ENCODE assay signal across 17 cellular contexts in the genomic region with DNA sequence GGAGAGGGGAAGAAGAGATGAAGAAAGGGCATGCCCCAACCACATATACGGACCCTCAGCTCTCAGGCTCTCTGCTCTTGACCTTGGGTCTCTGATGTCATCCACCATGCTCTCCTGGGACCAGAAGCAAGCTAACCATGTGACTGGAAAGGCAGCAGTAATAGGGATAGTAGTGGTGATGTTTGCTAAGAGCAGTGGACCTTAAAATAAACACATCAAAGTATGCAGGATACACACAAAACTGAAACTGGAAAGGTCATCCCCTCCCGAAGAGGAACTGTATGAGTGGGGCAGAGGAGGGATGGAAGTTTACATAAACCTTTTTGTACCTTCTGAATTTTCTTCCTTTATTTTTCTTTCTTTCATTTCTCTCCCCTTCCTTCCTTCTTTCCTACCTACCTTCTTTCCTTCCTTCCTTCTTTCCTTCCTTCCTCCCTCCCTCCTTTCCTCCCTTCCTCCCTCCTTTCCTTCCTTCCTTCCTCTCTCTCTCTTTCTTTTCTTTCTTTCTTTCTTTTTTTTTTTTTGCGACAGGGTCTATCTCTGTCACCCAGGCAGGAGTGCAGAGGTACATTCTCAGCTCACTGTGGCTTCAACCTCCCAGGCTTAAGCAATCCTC. TPM values are rescaled to one million over a fixed set of nuclear protein-coding genes. Genes with fewer than 3 reads are reported as not detected.
DNase-seq lines count a peak whose midpoint lies in the region; FAIRE-seq and TF ChIP-seq lines count a peak whose summit lies in the region.
"Had no signal": no experiment of that assay in that cellular context is flagged by ENCODE, and none has a peak within 500 bp of the region (broad histone marks: within the 10 kb centered on the region; RNA-seq: fewer than 3 reads in every experiment).

No MANE protein-coding gene starts in this region.

- WGBS in liver = 36% methylated on average over 3 of the region's 3 CpGs

- peak; percentile 31 to 38 for TF ChIP-seq RAD21 in liver (IDR thresholded peaks at IDR 0.05)

- in situ Hi-C loops in GM13977 (cut with MboI; ENCODE audit: low pct_unique_long_range_greater_than_20kb, low sequenced_read_pairs, unreplicated experiment) = no loop called here

- peak; percentile 26 for DNase-seq in LNCaP clone FGC (ENCODE audit: low read depth)
- peak; percentile 54 for DNase-seq in SHP77 treated with DMSO at 0.1 percent for 48 hours (lab: John Stamatoyannopoulos, UW)
- DNase-seq in right atrium auricular region (ENCODE audit: low spot score) = no peak
- DNase-seq in mesenteric fat pad (ENCODE audit: low spot score) = no peak
- DNase-seq in urothelium cell line (ENCODE audit: low spot score) = no peak
- DNase-seq in GM13977 (ENCODE audit: low spot score) = no peak
- DNase-seq: activated CD4-positive, alpha-beta T cell treated with anti-CD3 and anti-CD28 coated beads for 36 hours; DMS79; effector CD4-positive, alpha-beta T cell; natural killer cell; NCI-H524 treated with DMSO at 0.1 percent for 48 hours; testis had no signal

- H3K4me1 ChIP-seq in liver (ENCODE audit: control insufficient read depth in 4 of 4, insufficient read depth in 4 of 4, low read length in 3 of 4) (peaks cover 0 to 8% (median 1%) of the 10 kb centered on the region in 4 donors), right atrium auricular region (no peaks in the 10 kb centered on the region)
- H3K4me1 ChIP-seq: testis had no signal

- H3K36me3 ChIP-seq in liver (ENCODE audit: control insufficient read depth in 4 of 4, insufficient read depth in 3 of 4, low read depth in 1 of 4, low read length in 3 of 4) = no peaks in the 10 kb centered on the region
- H3K36me3 ChIP-seq in right atrium auricular region = no peaks in the 10 kb centered on the region

- H3K27me3 ChIP-seq in liver (ENCODE audit: control insufficient read depth in 4 of 4, insufficient read depth in 4 of 4, low read length in 3 of 4) (no peaks in the 10 kb centered on the region), right atrium auricular region (no peaks in the 10 kb centered on the region)
- H3K27me3 ChIP-seq: testis had no signal

- H3K27ac ChIP-seq in C4-2B (peak overlapping the region; percentile 32), liver (ENCODE audit: low read depth in 1 of 2, low read length in 2 of 2) (peak overlapping the region; percentile 54 to 81), right atrium auricular region (no peak overlapping the region)
- H3K27ac ChIP-seq: RWPE1, testis had no signal

- peak overlapping the region in 1 of 2 donors; percentile 72 for H3K9ac ChIP-seq in liver (ENCODE audit: low read depth in 1 of 2, low read length in 2 of 2)

- H3K4me3 ChIP-seq in LNCaP clone FGC (ENCODE audit: low read depth, low read length) (no peak overlapping the region), liver (ENCODE audit: low read depth in 1 of 3, low read length in 3 of 3) (no peak overlapping the region), right atrium auricular region (no peak overlapping the region)
- H3K4me3 ChIP-seq: lung, testis had no signal

- no peak for FAIRE-seq in urothelium cell line (lab: Jason Lieb, UNC)
- FAIRE-seq: bronchial epithelial cell had no signal

- TF ChIP-seq CTCF in C4-2B (conservative IDR thresholded peaks at IDR 0.05) (no peak), LNCaP clone FGC (IDR thresholded peaks at IDR 0.05; ENCODE audit: control insufficient read depth, extremely low read depth, insufficient read depth) (no peak), liver (IDR thresholded peaks at IDR 0.05; ENCODE audit: low read depth, low read length, missing input control) (no peak), right atrium auricular region (IDR thresholded peaks at IDR 0.05) (no peak), GM13977 (IDR thresholded peaks at IDR 0.05; ENCODE audit: extremely low read depth, insufficient read depth, missing control alignments) (no peak)

- H3K9me3 ChIP-seq in liver (ENCODE audit: control insufficient read depth in 4 of 4, low read length in 3 of 4) (no peaks in the 10 kb centered on the region), right atrium auricular region (no peaks in the 10 kb centered on the region)
- H3K9me3 ChIP-seq: testis had no signal

TF ChIP-seq in liver, 16 proteins besides CTCF, POLR2A, EP300 and RAD21:
- TF ChIP-seq, protein P1, sequence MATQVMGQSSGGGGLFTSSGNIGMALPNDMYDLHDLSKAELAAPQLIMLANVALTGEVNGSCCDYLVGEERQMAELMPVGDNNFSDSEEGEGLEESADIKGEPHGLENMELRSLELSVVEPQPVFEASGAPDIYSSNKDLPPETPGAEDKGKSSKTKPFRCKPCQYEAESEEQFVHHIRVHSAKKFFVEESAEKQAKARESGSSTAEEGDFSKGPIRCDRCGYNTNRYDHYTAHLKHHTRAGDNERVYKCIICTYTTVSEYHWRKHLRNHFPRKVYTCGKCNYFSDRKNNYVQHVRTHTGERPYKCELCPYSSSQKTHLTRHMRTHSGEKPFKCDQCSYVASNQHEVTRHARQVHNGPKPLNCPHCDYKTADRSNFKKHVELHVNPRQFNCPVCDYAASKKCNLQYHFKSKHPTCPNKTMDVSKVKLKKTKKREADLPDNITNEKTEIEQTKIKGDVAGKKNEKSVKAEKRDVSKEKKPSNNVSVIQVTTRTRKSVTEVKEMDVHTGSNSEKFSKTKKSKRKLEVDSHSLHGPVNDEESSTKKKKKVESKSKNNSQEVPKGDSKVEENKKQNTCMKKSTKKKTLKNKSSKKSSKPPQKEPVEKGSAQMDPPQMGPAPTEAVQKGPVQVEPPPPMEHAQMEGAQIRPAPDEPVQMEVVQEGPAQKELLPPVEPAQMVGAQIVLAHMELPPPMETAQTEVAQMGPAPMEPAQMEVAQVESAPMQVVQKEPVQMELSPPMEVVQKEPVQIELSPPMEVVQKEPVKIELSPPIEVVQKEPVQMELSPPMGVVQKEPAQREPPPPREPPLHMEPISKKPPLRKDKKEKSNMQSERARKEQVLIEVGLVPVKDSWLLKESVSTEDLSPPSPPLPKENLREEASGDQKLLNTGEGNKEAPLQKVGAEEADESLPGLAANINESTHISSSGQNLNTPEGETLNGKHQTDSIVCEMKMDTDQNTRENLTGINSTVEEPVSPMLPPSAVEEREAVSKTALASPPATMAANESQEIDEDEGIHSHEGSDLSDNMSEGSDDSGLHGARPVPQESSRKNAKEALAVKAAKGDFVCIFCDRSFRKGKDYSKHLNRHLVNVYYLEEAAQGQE (IDR thresholded peaks at IDR 0.05) = peak; percentile 74
- peak; percentile 74 for TF ChIP-seq YY1 (IDR thresholded peaks at IDR 0.05)
- TF ChIP-seq, protein P2, sequence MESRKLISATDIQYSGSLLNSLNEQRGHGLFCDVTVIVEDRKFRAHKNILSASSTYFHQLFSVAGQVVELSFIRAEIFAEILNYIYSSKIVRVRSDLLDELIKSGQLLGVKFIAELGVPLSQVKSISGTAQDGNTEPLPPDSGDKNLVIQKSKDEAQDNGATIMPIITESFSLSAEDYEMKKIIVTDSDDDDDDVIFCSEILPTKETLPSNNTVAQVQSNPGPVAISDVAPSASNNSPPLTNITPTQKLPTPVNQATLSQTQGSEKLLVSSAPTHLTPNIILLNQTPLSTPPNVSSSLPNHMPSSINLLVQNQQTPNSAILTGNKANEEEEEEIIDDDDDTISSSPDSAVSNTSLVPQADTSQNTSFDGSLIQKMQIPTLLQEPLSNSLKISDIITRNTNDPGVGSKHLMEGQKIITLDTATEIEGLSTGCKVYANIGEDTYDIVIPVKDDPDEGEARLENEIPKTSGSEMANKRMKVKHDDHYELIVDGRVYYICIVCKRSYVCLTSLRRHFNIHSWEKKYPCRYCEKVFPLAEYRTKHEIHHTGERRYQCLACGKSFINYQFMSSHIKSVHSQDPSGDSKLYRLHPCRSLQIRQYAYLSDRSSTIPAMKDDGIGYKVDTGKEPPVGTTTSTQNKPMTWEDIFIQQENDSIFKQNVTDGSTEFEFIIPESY (IDR thresholded peaks at IDR 0.05) = peak; percentile 74
- TF ChIP-seq FOXA2 (IDR thresholded peaks at IDR 0.05) = peak; percentile 94
- no peak for TF ChIP-seq GABPA (IDR thresholded peaks at IDR 0.05 in 1 of 2, conservative IDR thresholded peaks at IDR 0.05 in 1 of 2)
- TF ChIP-seq SP1 (IDR thresholded peaks at IDR 0.05) = peak; percentile 88
- TF ChIP-seq, protein P3, sequence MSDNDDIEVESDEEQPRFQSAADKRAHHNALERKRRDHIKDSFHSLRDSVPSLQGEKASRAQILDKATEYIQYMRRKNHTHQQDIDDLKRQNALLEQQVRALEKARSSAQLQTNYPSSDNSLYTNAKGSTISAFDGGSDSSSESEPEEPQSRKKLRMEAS (IDR thresholded peaks at IDR 0.05) = peak; percentile 94
- TF ChIP-seq HNF4G (IDR thresholded peaks at IDR 0.05) = no peak
- peak; percentile 74 to 93 for TF ChIP-seq RXRA (IDR thresholded peaks at IDR 0.05)
- TF ChIP-seq, protein P4, sequence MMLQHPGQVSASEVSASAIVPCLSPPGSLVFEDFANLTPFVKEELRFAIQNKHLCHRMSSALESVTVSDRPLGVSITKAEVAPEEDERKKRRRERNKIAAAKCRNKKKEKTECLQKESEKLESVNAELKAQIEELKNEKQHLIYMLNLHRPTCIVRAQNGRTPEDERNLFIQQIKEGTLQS (IDR thresholded peaks at IDR 0.05) = peak; percentile 58
- peak in 1 of 2 donors; percentile 82 for TF ChIP-seq EGR1 (IDR thresholded peaks at IDR 0.05; ENCODE audit: low read depth in 2 of 2)
- TF ChIP-seq HNF4A (conservative IDR thresholded peaks at IDR 0.05) = peak; percentile 69 to 86
- TF ChIP-seq NR2F2 (IDR thresholded peaks at IDR 0.05) = no peak
- TF ChIP-seq JUND (IDR thresholded peaks at IDR 0.05) = peak; percentile 59 to 94
- TF ChIP-seq TAF1 (conservative IDR thresholded peaks at IDR 0.05) = no peak
- peak; percentile 89 for TF ChIP-seq FOXA1 (IDR thresholded peaks at IDR 0.05)

RNA-seq across cellular contexts. Expression of a gene that starts 8.1 kb away (rescaled TPM):
- total RNA-seq in liver = 10 to 100 TPM in 1 of 2 donors, 1 to 10 TPM in 1; 6.3 to 30.3 TPM
- polyA plus RNA-seq in liver = 10 to 100 TPM; 20.3 to 26.8 TPM
- 1 to 10 TPM; 6.9 to 7.9 TPM for total RNA-seq in right atrium auricular region
- 6.3 TPM for total RNA-seq in mesenteric fat pad
- total RNA-seq: natural killer cell had no signal

Comparison
In these comparisons a context has a peak if more than half of its experiments do, and no peak if none do; other contexts are left out.
1. H3K27ac ChIP-seq: peak in C4-2B (single experiment) and liver (2 of 2); none in right atrium auricular region (0 of 2).
2. DNase-seq: peak in LNCaP clone FGC (single experiment) and SHP77 treated with DMSO at 0.1 percent for 48 hours (single experiment); none in right atrium auricular region (single experiment), mesenteric fat pad (single experiment), urothelium cell line (single experiment) and GM13977 (single experiment).